28 cellular contexts compared by ENCODE assay signal in genomic region chr4:44651425-44651824, GRCh38. TPM values are rescaled to one million over a fixed set of nuclear protein-coding genes. Genes with fewer than 3 reads are reported as not detected.
"Had no signal": no experiment of that assay in that cellular context is flagged by ENCODE, and none has a peak within 500 bp of the region (broad histone marks: within the 10 kb centered on the region; RNA-seq: fewer than 3 reads in every experiment).

YIPF7 (minus strand) TSS chr4:44651625; CDS start chr4:44650100, 1,525 bp downstream.

- H3K4me3 ChIP-seq: adrenal gland, ascending aorta, cardiac muscle cell, esophagus muscularis mucosa, heart right ventricle, left lung, lung, mucosa of descending colon, right atrium auricular region, spleen, tibial nerve had no signal

- ATAC-seq: foreskin keratinocyte, left lung, mucosa of descending colon had no signal

- H3K27ac ChIP-seq: adrenal gland, ascending aorta, cardiac muscle cell, esophagus muscularis mucosa, foreskin keratinocyte, left lung, parathyroid adenoma, spleen, tibial nerve had no signal

- DNase-seq: activated CD4-positive, alpha-beta memory T cell treated with anti-CD3 and anti-CD28 coated beads for 36 hours; activated CD4-positive, alpha-beta T cell treated with anti-CD3 and anti-CD28 coated beads, Interleukin-2, amount 10 ng/mL, durations not matched to agents 24 days and 14 days; activated CD4-positive, CD25-positive, alpha-beta regulatory T cell treated with anti-CD3 and anti-CD28 coated beads, Interleukin-2, amount 50 U/mL, for 72 hours; activated CD8-positive, alpha-beta memory T cell treated with anti-CD3 and anti-CD28 coated beads, Interleukin-2, amount 50 U/mL, for 4 hours; activated effector memory CD4-positive, alpha-beta T cell treated with anti-CD3 and anti-CD28 coated beads, Interleukin-2, amount 50 U/mL, for 16 hours; activated naive CD4-positive, alpha-beta T cell treated with anti-CD3 and anti-CD28 coated beads for 36 hours; activated naive CD8-positive, alpha-beta T cell treated with anti-CD3 and anti-CD28 coated beads for 36 hours; activated T-cell treated with anti-CD3 and anti-CD28 coated beads, Interleukin-2, amount 50 U/mL, for 1 hour; adrenal gland; foreskin keratinocyte; heart right ventricle; left lung; mucosa of descending colon; naive B cell; spleen; stimulated activated naive CD4-positive, alpha-beta T cell; T-helper 2 cell had no signal

- H3K27me3 ChIP-seq: adrenal gland, ascending aorta, cardiac muscle cell, esophagus muscularis mucosa, foreskin keratinocyte, heart right ventricle, left lung, right atrium auricular region, spleen, tibial nerve had no signal

- H3K9me3 ChIP-seq: adrenal gland, ascending aorta, esophagus muscularis mucosa, heart right ventricle, left lung, mucosa of descending colon, right atrium auricular region, spleen, tibial nerve had no signal

- H3K36me3 ChIP-seq: adrenal gland, ascending aorta, cardiac muscle cell, esophagus muscularis mucosa, heart right ventricle, left lung, right atrium auricular region, spleen, tibial nerve had no signal

- H3K4me1 ChIP-seq: adrenal gland, ascending aorta, foreskin keratinocyte, heart right ventricle, left lung, parathyroid adenoma, right atrium auricular region, spleen, tibial nerve had no signal

RNA-seq across cellular contexts. Expression of gene YIPF7, which starts in this region (rescaled TPM):
- total RNA-seq: activated CD4-positive, alpha-beta memory T cell treated with anti-CD3 and anti-CD28 coated beads for 36 hours; activated CD4-positive, alpha-beta T cell treated with anti-CD3 and anti-CD28 coated beads, Interleukin-2, amount 10 ng/mL, durations not matched to agents 24 days and 14 days; activated CD8-positive, alpha-beta memory T cell treated with anti-CD3 and anti-CD28 coated beads for 36 hours; activated naive CD4-positive, alpha-beta T cell treated with anti-CD3 and anti-CD28 coated beads for 36 hours; activated naive CD8-positive, alpha-beta T cell treated with anti-CD3 and anti-CD28 coated beads for 36 hours; activated T-helper 1 cell treated with anti-CD3 and anti-CD28 coated beads, Interleukin-12 subunit alpha, Interleukin-12 subunit beta, Interleukin-2, Interleukin-4 antibody, amounts not matched to agents 30 ng/mL and 10 ng/mL and 1 ng/mL, durations not matched to agents 14 hours and 24 hours and 36 hours; adrenal gland; ascending aorta; cardiac muscle cell; esophagus muscularis mucosa; foreskin keratinocyte; glomerular endothelial cell; left lung; lung; mucosa of descending colon; pulmonary artery endothelial cell; spleen had no signal
